In genomic region chr5:37771731-37772130, GRCh38 we compare ENCODE assay signal across 12 cellular contexts.
DNase-seq lines count a peak whose midpoint lies in the region; ATAC-seq, FAIRE-seq and TF ChIP-seq lines count a peak whose summit lies in the region.
"Had no signal": no experiment of that assay in that cellular context is flagged by ENCODE, and none has a peak within 500 bp of the region (broad histone marks: within the 10 kb centered on the region; RNA-seq: fewer than 3 reads in every experiment).

No MANE protein-coding gene starts in this region.

- H3K27me3 ChIP-seq in SJSA1 (replicated peaks) = no peaks in the 10 kb centered on the region
- no peaks in the 10 kb centered on the region for H3K27me3 ChIP-seq in thyroid gland
- H3K27me3 ChIP-seq: Peyer's patch, tibial artery had no signal

- WGBS in thyroid gland, 2 donors = 69% methylated on average over 2 of the region's 2 CpGs

- H3K27ac ChIP-seq in SJSA1 (peak overlapping the region; percentile 96), thyroid gland (no peak overlapping the region)
- H3K27ac ChIP-seq: Peyer's patch, tibial artery, WERI-Rb-1 had no signal

- peaks cover 13% of the 10 kb centered on the region; the same call in 1 of the 2 replicates for H3K9me3 ChIP-seq in SJSA1 (replicated peaks)
- no peaks in the 10 kb centered on the region for H3K9me3 ChIP-seq in thyroid gland

- DNase-seq in GM04504 (ENCODE audit: low read depth) (peak; percentile 97), SJSA1 (ENCODE audit: low read depth in 1 of 2, low spot score in 2 of 2) (peak; percentile 95 to 98), fibroblast of peridontal ligament (ENCODE audit: extremely low read depth) (peak; percentile 99), retinal pigment epithelial cell (ENCODE audit: low read depth) (peak; percentile 77), thyroid gland (no peak), GM12891 (ENCODE audit: insufficient read length, low spot score) (no peak)
- DNase-seq: Peyer's patch, tibial artery, WERI-Rb-1 had no signal

- intact Hi-C loops in thyroid gland (cut with DNase I) = no loop called here

- no peak for FAIRE-seq in GM12891 (lab: Jason Lieb, UNC)
- FAIRE-seq: frontal cortex had no signal

- TF ChIP-seq CTCF in retinal pigment epithelial cell (conservative IDR thresholded peaks at IDR 0.05; ENCODE audit: low read depth, low read length) (no peak), thyroid gland (IDR thresholded peaks at IDR 0.05) (no peak)

- TF ChIP-seq POLR2A in thyroid gland (IDR thresholded peaks at IDR 0.05) = no peak
- no peak for TF ChIP-seq POLR2A in GM12891 (IDR thresholded peaks at IDR 0.05; ENCODE audit: low read depth, low read length)

- H3K36me3 ChIP-seq in SJSA1 (peaks cover 5% of the 10 kb centered on the region; the same call in 1 of the 2 replicates), thyroid gland (no peaks in the 10 kb centered on the region)
- H3K36me3 ChIP-seq: Peyer's patch, tibial artery, WERI-Rb-1 had no signal

- H3K4me3 ChIP-seq in SJSA1 = no peak overlapping the region
- no peak overlapping the region for H3K4me3 ChIP-seq in retinal pigment epithelial cell (ENCODE audit: low read length)
- no peak overlapping the region for H3K4me3 ChIP-seq in thyroid gland (replicated peaks in 1 of 3)
- H3K4me3 ChIP-seq: Peyer's patch, tibial artery had no signal

- ATAC-seq in GM18520 (IDR thresholded peaks at IDR 0.05; ENCODE audit: unreplicated experiment) = no peak
- ATAC-seq in GM18870 (IDR thresholded peaks at IDR 0.05; ENCODE audit: unreplicated experiment) = no peak

- H3K4me1 ChIP-seq in SJSA1 (replicated peaks) (peaks cover 46% of the 10 kb centered on the region), thyroid gland (no peaks in the 10 kb centered on the region)
- H3K4me1 ChIP-seq: Peyer's patch, tibial artery had no signal

TF ChIP-seq in GM12891, 5 proteins besides CTCF, POLR2A, EP300 and RAD21:
- TF ChIP-seq TAF1 (IDR thresholded peaks at IDR 0.05; ENCODE audit: low read depth, low read length) (no peak), PAX5 (IDR thresholded peaks at IDR 0.05; ENCODE audit: insufficient read depth, low read length, severe bottlenecking) (no peak), POLR2AphosphoS5 (IDR thresholded peaks at IDR 0.05; ENCODE audit: low read depth, low read length) (no peak), SPI1 (IDR thresholded peaks at IDR 0.05; ENCODE audit: low read depth, low read length) (no peak), POU2F2 (IDR thresholded peaks at IDR 0.05; ENCODE audit: low read depth, low read length) (no peak)

Comparison
In these comparisons a context has a peak if more than half of its experiments do, and no peak if none do; other contexts are left out.
1. DNase-seq: peak in GM04504 (single experiment), SJSA1 (2 of 2), fibroblast of peridontal ligament (single experiment) and retinal pigment epithelial cell (single experiment); none in thyroid gland (0 of 2) and GM12891 (single experiment).